Comparison of ENCODE assay signal across 9 cellular contexts in genomic region chr22:49847751-49848689, GRCh38. TPM values are rescaled to one million over a fixed set of nuclear protein-coding genes. Genes with fewer than 3 reads are reported as not detected.
DNase-seq lines count a peak whose midpoint lies in the region; ATAC-seq and TF ChIP-seq lines count a peak whose summit lies in the region.
"Had no signal": no experiment of that assay in that cellular context is flagged by ENCODE, and none has a peak within 500 bp of the region (broad histone marks: within the 10 kb centered on the region; RNA-seq: fewer than 3 reads in every experiment).

No MANE protein-coding gene starts in this region.

- H3K27me3 Mint-ChIP-seq in activated CD4-positive, alpha-beta T cell treated with anti-CD3 and anti-CD28 coated beads for 36 hours = peaks cover 16% of the 10 kb centered on the region

- intact Hi-C loops in activated CD4-positive, alpha-beta T cell treated with anti-CD3 and anti-CD28 coated beads for 36 hours (cut with DNase I, micrococcal nuclease) = no loop called here

- H3K27ac ChIP-seq in liver (ENCODE audit: low read depth in 1 of 2, low read length in 2 of 2) = no peak overlapping the region
- H3K27ac ChIP-seq in thoracic aorta = no peak overlapping the region

- H3K36me3 ChIP-seq in liver (ENCODE audit: control insufficient read depth in 4 of 4, insufficient read depth in 3 of 4, low read depth in 1 of 4, low read length in 3 of 4) (no peaks in the 10 kb centered on the region), thoracic aorta (no peaks in the 10 kb centered on the region)

- TF ChIP-seq CTCF in astrocyte of the cerebellum (IDR thresholded peaks at IDR 0.05; ENCODE audit: low read depth, low read length, missing control alignments) (no peak), liver (IDR thresholded peaks at IDR 0.05; ENCODE audit: low read depth, low read length, missing input control) (no peak), thoracic aorta (IDR thresholded peaks at IDR 0.05) (no peak)

- WGBS in liver = 21% methylated on average over 64 of the region's 64 CpGs

- peaks cover 12% of the 10 kb centered on the region for H3K4me1 Mint-ChIP-seq in activated CD4-positive, alpha-beta T cell treated with anti-CD3 and anti-CD28 coated beads for 36 hours

- no peak for TF ChIP-seq RAD21 in liver (IDR thresholded peaks at IDR 0.05)

- no peak overlapping the region for H3K9ac ChIP-seq in liver (ENCODE audit: low read depth in 1 of 2, low read length in 2 of 2)

- no peak for ATAC-seq in activated CD4-positive, alpha-beta T cell treated with anti-CD3 and anti-CD28 coated beads for 36 hours
- ATAC-seq in thoracic aorta (ENCODE audit: insufficient number of reproducible peaks, low FRiP score, low read depth) = no peak
- ATAC-seq in HG02678 (IDR thresholded peaks at IDR 0.05; ENCODE audit: unreplicated experiment) = no peak

- no peaks in the 10 kb centered on the region for H3K9me3 Mint-ChIP-seq in activated CD4-positive, alpha-beta T cell treated with anti-CD3 and anti-CD28 coated beads for 36 hours (ENCODE audit: low read depth)

- POLR2A ChIA-PET in activated CD4-positive, alpha-beta T cell treated with anti-CD3 and anti-CD28 coated beads for 36 hours (lab: Charles Lee) = no interaction called here

- H3K4me3 ChIP-seq in astrocyte of the cerebellum (ENCODE audit: low read depth, low read length) (peak overlapping the region; percentile 25), liver (ENCODE audit: low read depth in 1 of 3, low read length in 3 of 3) (peak overlapping the region in 2 of 3 donors; percentile 30 to 63), thoracic aorta (peak overlapping the region; percentile 72)

- no peak overlapping the region for H3K27ac Mint-ChIP-seq in activated CD4-positive, alpha-beta T cell treated with anti-CD3 and anti-CD28 coated beads for 36 hours

- no peaks in the 10 kb centered on the region for H3K27me3 ChIP-seq in liver (ENCODE audit: control insufficient read depth in 4 of 4, insufficient read depth in 4 of 4, low read length in 3 of 4)
- no peaks in the 10 kb centered on the region for H3K27me3 ChIP-seq in thoracic aorta (replicated peaks; ENCODE audit: insufficient read depth)

- H3K9me3 ChIP-seq in liver (ENCODE audit: control insufficient read depth in 4 of 4, low read length in 3 of 4) (no peaks in the 10 kb centered on the region), thoracic aorta (no peaks in the 10 kb centered on the region)

- H3K36me3 Mint-ChIP-seq in activated CD4-positive, alpha-beta T cell treated with anti-CD3 and anti-CD28 coated beads for 36 hours (ENCODE audit: low read depth) = no peaks in the 10 kb centered on the region

- peak overlapping the region; percentile 28 for H3K4me3 Mint-ChIP-seq in activated CD4-positive, alpha-beta T cell treated with anti-CD3 and anti-CD28 coated beads for 36 hours

- DNase-seq in activated CD4-positive, alpha-beta T cell treated with anti-CD3 and anti-CD28 coated beads for 36 hours = no peak
- no peak for DNase-seq in activated CD4-positive, alpha-beta T cell treated with anti-CD3 and anti-CD28 coated beads, Interleukin-2, amount 50 U/mL, for 1 hour
- DNase-seq in astrocyte of the cerebellum (ENCODE audit: low read depth) = no peak
- no peak for DNase-seq in thoracic aorta (ENCODE audit: low spot score)
- DNase-seq in NCI-H524 treated with DMSO at 0.1 percent for 48 hours (lab: John Stamatoyannopoulos, UW) = no peak
- DNase-seq in NCI-H1048 (lab: John Stamatoyannopoulos, UW) = no peak
- DNase-seq: cortex of kidney had no signal

- in situ Hi-C loops in astrocyte of the cerebellum (cut with HindIII; ENCODE audit: low sequenced_read_pairs) = no loop called here

- CTCF ChIA-PET in activated CD4-positive, alpha-beta T cell treated with anti-CD3 and anti-CD28 coated beads for 36 hours (lab: Charles Lee) = interaction anchor here (0.7 kb wide), 1 partner anchor 58 kb away, joined by 3 read pairs; no protein-coding TSS in a partner anchor

- peaks cover 0 to 25% (median 11%) of the 10 kb centered on the region in 4 donors for H3K4me1 ChIP-seq in liver (ENCODE audit: control insufficient read depth in 4 of 4, insufficient read depth in 4 of 4, low read length in 3 of 4)
- H3K4me1 ChIP-seq in thoracic aorta (ENCODE audit: control insufficient read depth in 1 of 2, low read depth in 2 of 2) = peaks cover 17 to 29% of the 10 kb centered on the region in 2 donors

TF ChIP-seq in liver, 16 proteins besides CTCF, POLR2A, EP300 and RAD21:
- no peak for TF ChIP-seq ATF3 (IDR thresholded peaks at IDR 0.05)
- TF ChIP-seq SP1 (IDR thresholded peaks at IDR 0.05) = no peak
- TF ChIP-seq EGR1 (IDR thresholded peaks at IDR 0.05; ENCODE audit: low read depth in 2 of 2) = no peak
- TF ChIP-seq ZBTB33 (IDR thresholded peaks at IDR 0.05) = no peak
- TF ChIP-seq MAX (IDR thresholded peaks at IDR 0.05) = no peak
- TF ChIP-seq JUND (IDR thresholded peaks at IDR 0.05) = no peak
- no peak for TF ChIP-seq GABPA (IDR thresholded peaks at IDR 0.05 in 1 of 2, conservative IDR thresholded peaks at IDR 0.05 in 1 of 2)
- no peak for TF ChIP-seq RXRA (IDR thresholded peaks at IDR 0.05)
- no peak for TF ChIP-seq YY1 (IDR thresholded peaks at IDR 0.05)
- no peak for TF ChIP-seq FOXA1 (IDR thresholded peaks at IDR 0.05)

RNA-seq across cellular contexts. Expression of gene ZBED4, which starts 5.6 kb away (rescaled TPM):
- 10 to 100 TPM; 17.3 to 17.4 TPM for total RNA-seq in activated CD4-positive, alpha-beta T cell treated with anti-CD3 and anti-CD28 coated beads for 36 hours
- 10 to 100 TPM in 1 of 2 donors, 1 to 10 TPM in 1; 6.5 to 10.3 TPM for total RNA-seq in liver
- polyA plus RNA-seq in liver = 1 to 10 TPM; 2.1 to 3.0 TPM
- 10 to 100 TPM in 1 of 2 donors, 1 to 10 TPM in 1; 9.2 to 15.1 TPM for total RNA-seq in thoracic aorta

RNA-seq across cellular contexts. Expression of gene BRD1, which starts 20.3 kb away (rescaled TPM):
- total RNA-seq in activated CD4-positive, alpha-beta T cell treated with anti-CD3 and anti-CD28 coated beads for 36 hours = 10 to 100 TPM; 22.1 to 23.6 TPM
- total RNA-seq in liver (10 to 100 TPM; 15.7 to 20.7 TPM), thoracic aorta (10 to 100 TPM; 32.1 to 61.5 TPM)
- polyA plus RNA-seq in liver = 1 to 10 TPM; 3.3 to 7.5 TPM
